ENCODE assay signal across 8 cellular contexts in genomic region chrX:71282514-71283408, GRCh38. TPM values are rescaled to one million over a fixed set of nuclear protein-coding genes. Genes with fewer than 3 reads are reported as not detected.
DNase-seq lines count a peak whose midpoint lies in the region; ATAC-seq, FAIRE-seq and TF ChIP-seq lines count a peak whose summit lies in the region.

No MANE protein-coding gene starts in this region.

- peak overlapping the region in 1 of 2 donors; percentile 67 for H3K9ac ChIP-seq in kidney (ENCODE audit: low read length in 2 of 2)

- peaks cover 0 to 5% of the 10 kb centered on the region in 2 donors for H3K4me1 ChIP-seq in kidney (ENCODE audit: control insufficient read depth in 1 of 2, insufficient read depth in 1 of 2, low read depth in 1 of 2, low read length in 2 of 2)

- intact Hi-C loops in kidney (cut with DNase I), result no loop called here

- FAIRE-seq in kidney (lab: Jason Lieb, UNC), result no peak

- TF ChIP-seq CTCF in kidney (IDR thresholded peaks at IDR 0.05; ENCODE audit: borderline replicate concordance, extremely low read depth, insufficient read depth), result no peak

- H3K36me3 ChIP-seq in kidney (ENCODE audit: control insufficient read depth in 1 of 2, insufficient read depth in 2 of 2, low read length in 2 of 2), result no peaks in the 10 kb centered on the region

- H3K4me3 ChIP-seq in kidney (ENCODE audit: low read length in 2 of 2), result peak overlapping the region; percentile 78 to 80

- peak; percentile 18 to 38 for DNase-seq in activated CD4-positive, alpha-beta T cell treated with anti-CD3 and anti-CD28 coated beads for 24 hours (ENCODE audit: low read depth in 2 of 2)
- no peak for DNase-seq in activated CD4-positive, alpha-beta T cell treated with anti-CD3 and anti-CD28 coated beads for 1 hour
- DNase-seq in RKO (ENCODE audit: low spot score) (peak; percentile 81), astrocyte of the hippocampus (ENCODE audit: low read depth, low spot score) (peak; percentile 57), kidney (no peak), medulla oblongata (ENCODE audit: extremely low spot score) (no peak)
- DNase-seq in stimulated activated CD4-positive, alpha-beta T cell treated with anti-CD3 and anti-CD28 coated beads, Interleukin-4, amount 100 ng/mL, for 4 hours, result peak; percentile 23 to 39

- no peaks in the 10 kb centered on the region for H3K9me3 ChIP-seq in kidney (ENCODE audit: control insufficient read depth in 1 of 2, low read length in 2 of 2)

- peak; percentile 11 for ATAC-seq in HG03025 (IDR thresholded peaks at IDR 0.05; ENCODE audit: low FRiP score, unreplicated experiment)

- H3K27ac ChIP-seq in kidney (ENCODE audit: low read depth in 2 of 2, low read length in 2 of 2), result peak overlapping the region; percentile 82 to 91

RNA-seq across cellular contexts. Expression of gene NONO, which starts 0.7 kb away (rescaled TPM):
- 225 TPM for total RNA-seq in kidney
- polyA plus RNA-seq in kidney (ENCODE audit: insufficient read depth, low read depth, low replicate concordance), result 126 TPM

RNA-seq across cellular contexts. Expression of gene ITGB1BP2, which starts 18.8 kb away (rescaled TPM):
- 1.8 TPM for total RNA-seq in kidney
- 1.8 TPM for polyA plus RNA-seq in kidney (ENCODE audit: insufficient read depth, low read depth, low replicate concordance)

RNA-seq across cellular contexts. Expression of gene ZMYM3, which starts 28.8 kb away (rescaled TPM):
- 26.7 TPM for total RNA-seq in kidney
- 9.7 TPM for polyA plus RNA-seq in kidney (ENCODE audit: insufficient read depth, low read depth, low replicate concordance)

RNA-seq across cellular contexts. Expression of gene GJB1, which starts 59.7 kb away (rescaled TPM):
- total RNA-seq in kidney, result 22.4 TPM
- polyA plus RNA-seq in kidney (ENCODE audit: insufficient read depth, low read depth, low replicate concordance), result 59.0 TPM

Comparison
In these comparisons a context has a peak if more than half of its experiments do, and no peak if none do; other contexts are left out.
1. DNase-seq: peak in activated CD4-positive, alpha-beta T cell treated with anti-CD3 and anti-CD28 coated beads for 24 hours (2 of 2), RKO (single experiment), astrocyte of the hippocampus (single experiment) and stimulated activated CD4-positive, alpha-beta T cell treated with anti-CD3 and anti-CD28 coated beads, Interleukin-4, amount 100 ng/mL, for 4 hours (2 of 2); none in activated CD4-positive, alpha-beta T cell treated with anti-CD3 and anti-CD28 coated beads for 1 hour (single experiment), kidney (single experiment) and medulla oblongata (single experiment).